Comparison of ENCODE assay signal across 11 cellular contexts in the genomic region with DNA sequence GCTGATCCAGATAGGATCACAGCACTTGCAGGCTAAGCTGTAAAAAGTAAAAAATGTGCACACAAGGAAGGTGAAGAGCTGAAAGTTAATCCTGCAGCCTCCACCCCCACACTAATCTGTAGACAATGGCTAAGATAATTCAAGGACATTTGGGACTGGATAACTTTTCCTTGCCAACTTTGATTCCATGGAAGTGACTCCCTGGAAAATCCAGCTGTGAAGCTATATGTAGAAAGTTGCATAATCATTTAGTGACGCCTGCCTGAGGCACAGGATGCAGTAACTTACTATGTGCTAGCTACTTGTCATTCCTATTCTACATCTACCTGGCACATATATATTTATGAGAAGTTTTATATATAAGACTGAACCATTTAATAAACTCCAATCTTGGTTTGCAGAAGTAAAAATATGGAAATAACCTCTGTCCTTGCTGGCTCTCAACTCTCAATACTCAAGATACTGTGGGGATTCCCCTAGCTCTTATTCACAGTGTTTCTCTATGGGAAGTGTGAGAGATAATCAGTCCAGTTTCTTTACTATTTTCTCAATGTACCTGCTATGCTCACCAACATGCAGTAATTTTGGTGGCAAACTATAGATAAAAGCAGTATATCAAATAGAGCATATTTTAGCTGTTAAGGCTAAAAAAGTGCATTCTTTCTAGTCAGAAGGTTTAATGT. TPM values are rescaled to one million over a fixed set of nuclear protein-coding genes. Genes with fewer than 3 reads are reported as not detected.
A peak's percentile ranks its signal among the peaks of the same experiment; 100 is the strongest.
DNase-seq lines count a peak whose midpoint lies in the region; ATAC-seq and TF ChIP-seq lines count a peak whose summit lies in the region.
"Had no signal": no experiment of that assay in that cellular context is flagged by ENCODE, and none has a peak within 500 bp of the region (broad histone marks: within the 10 kb centered on the region; RNA-seq: fewer than 3 reads in every experiment).

No MANE protein-coding gene starts in this region.

- intact Hi-C loops in Right ventricle myocardium inferior (cut with DNase I), result no loop called here
- intact Hi-C loops in cardiac septum (cut with DNase I), result no loop called here

- no peak overlapping the region for H3K4me3 ChIP-seq in choroid plexus epithelial cell (ENCODE audit: low read depth, low read length)

- TF ChIP-seq CTCF in choroid plexus epithelial cell (conservative IDR thresholded peaks at IDR 0.05; ENCODE audit: low read depth, low read length) (no peak), GM20000 (IDR thresholded peaks at IDR 0.05; ENCODE audit: extremely low read depth, missing control alignments) (no peak)

- ATAC-seq in Right ventricle myocardium inferior, result peak; percentile 63
- ATAC-seq in HG03432 (IDR thresholded peaks at IDR 0.05; ENCODE audit: unreplicated experiment), result peak; percentile 66

- DNase-seq in Right ventricle myocardium inferior (ENCODE audit: missing footprints), result no peak
- no peak for DNase-seq in cardiac septum (ENCODE audit: low spot score)
- DNase-seq in choroid plexus epithelial cell (ENCODE audit: low read depth), result peak; percentile 41
- no peak for DNase-seq in SKM-1 treated with dmso at 0.1 percent for 144 hours (lab: John Stamatoyannopoulos, UW; ENCODE audit: unreplicated experiment)
- DNase-seq in GM20000 (ENCODE audit: low spot score), result no peak
- no peak for DNase-seq in SHP77 treated with DMSO at 0.1 percent for 48 hours (lab: John Stamatoyannopoulos, UW)
- DNase-seq in anterior cingulate cortex (lab: John Stamatoyannopoulos, UW), result no peak
- DNase-seq: AML-193, NCI-H526 treated with DMSO at 0.1 percent for 48 hours had no signal

RNA-seq across cellular contexts. Expression of a gene that starts 14.8 kb away (rescaled TPM):
- 1,958 TPM for total RNA-seq in Right ventricle myocardium inferior
- total RNA-seq in cardiac septum, result 1,416 TPM

RNA-seq across cellular contexts. Expression of a gene that starts 38.2 kb away (rescaled TPM):
- total RNA-seq in Right ventricle myocardium inferior (not detected), cardiac septum (not detected)
- total RNA-seq: lower leg skin had no signal
